In genomic region chr13:22793598-22794134, GRCh38 we compare ENCODE assay signal across 1 cellular context.
TF ChIP-seq lines count a peak whose summit lies in the region.

No MANE protein-coding gene starts in this region.

TF ChIP-seq in HepG2, 621 proteins besides CTCF, POLR2A, EP300 and RAD21 (continued from another document and continues in another):
- TF ChIP-seq TFE3 (CRISPR knock-in tag; IDR thresholded peaks at IDR 0.05) (0 out of 2 replicates have a peak, but pooled peaks have one; percentile 30), MAF1 (CRISPR knock-in tag; IDR thresholded peaks at IDR 0.05; ENCODE audit: borderline replicate concordance) (no peak), ZMYM2 (CRISPR knock-in tag; IDR thresholded peaks at IDR 0.05) (no peak; the same call in 1 of the 2 replicates), ZBTB8A (CRISPR knock-in tag; IDR thresholded peaks at IDR 0.05; ENCODE audit: borderline replicate concordance, low read depth) (no peak), SMAD1 (CRISPR knock-in tag; IDR thresholded peaks at IDR 0.05; ENCODE audit: borderline replicate concordance, low read depth) (no peak), ZMAT5 (CRISPR knock-in tag; IDR thresholded peaks at IDR 0.05; ENCODE audit: borderline replicate concordance, low read depth) (no peak), ZNF616 (CRISPR knock-in tag; IDR thresholded peaks at IDR 0.05; ENCODE audit: low read depth) (no peak), CCAR2 (optimal IDR thresholded peaks at IDR 0.05; ENCODE audit: low read depth, low read length) (no peak), ZBTB44 (CRISPR knock-in tag; IDR thresholded peaks at IDR 0.05) (no peak), ARNT2 (CRISPR knock-in tag; IDR thresholded peaks at IDR 0.05; ENCODE audit: low read depth) (no peak), STAT6 (CRISPR knock-in tag; IDR thresholded peaks at IDR 0.05; ENCODE audit: borderline replicate concordance) (no peak), TRIM24 (CRISPR knock-in tag; IDR thresholded peaks at IDR 0.05) (no peak), BATF2 (CRISPR knock-in tag; IDR thresholded peaks at IDR 0.05) (no peak), ZNF766 (CRISPR knock-in tag; IDR thresholded peaks at IDR 0.05; ENCODE audit: borderline replicate concordance) (no peak), RFX1 (IDR thresholded peaks at IDR 0.05) (no peak), ZNF75D (CRISPR knock-in tag; IDR thresholded peaks at IDR 0.05; ENCODE audit: borderline replicate concordance) (no peak), ZNF503 (CRISPR knock-in tag; IDR thresholded peaks at IDR 0.05) (peak; percentile 77; the same call in 1 of the 2 replicates), RAD51 (IDR thresholded peaks at IDR 0.05; ENCODE audit: borderline replicate concordance) (no peak), ZNF550 (CRISPR knock-in tag; IDR thresholded peaks at IDR 0.05; ENCODE audit: borderline replicate concordance) (no peak), BORCS8-MEF2B (CRISPR knock-in tag; IDR thresholded peaks at IDR 0.05) (no peak), ZNF883 (CRISPR knock-in tag; IDR thresholded peaks at IDR 0.05; ENCODE audit: not compliant biosample characterization) (no peak), SALL1 (CRISPR knock-in tag; IDR thresholded peaks at IDR 0.05) (peak; percentile 80), RXRA (CRISPR knock-in tag; IDR thresholded peaks at IDR 0.05) (no peak; the same call in 1 of the 2 replicates), TARDBP (CRISPR knock-in tag; IDR thresholded peaks at IDR 0.05) (no peak; the same call in 1 of the 2 replicates), HDAC1 (CRISPR knock-in tag; IDR thresholded peaks at IDR 0.05) (0 out of 2 replicates have a peak, but pooled peaks have one; percentile 28), ZNF879 (CRISPR knock-in tag; IDR thresholded peaks at IDR 0.05) (no peak), MIXL1 (CRISPR knock-in tag; IDR thresholded peaks at IDR 0.05) (no peak), ZGPAT (CRISPR knock-in tag; IDR thresholded peaks at IDR 0.05) (peak; percentile 57; the same call in 1 of the 2 replicates), ZNF772 (CRISPR knock-in tag; IDR thresholded peaks at IDR 0.05) (no peak), PLRG1 (conservative IDR thresholded peaks at IDR 0.05) (no peak), PLSCR1 (CRISPR knock-in tag; IDR thresholded peaks at IDR 0.05; ENCODE audit: borderline replicate concordance) (no peak), RFXAP (CRISPR knock-in tag; IDR thresholded peaks at IDR 0.05; ENCODE audit: borderline replicate concordance) (no peak), ZFP36L2 (CRISPR knock-in tag; IDR thresholded peaks at IDR 0.05) (no peak), ARID2 (CRISPR knock-in tag; IDR thresholded peaks at IDR 0.05; ENCODE audit: borderline replicate concordance) (no peak), ZNF30 (CRISPR knock-in tag; IDR thresholded peaks at IDR 0.05) (no peak), ZNF501 (CRISPR knock-in tag; IDR thresholded peaks at IDR 0.05) (peak; percentile 16; the same call in 1 of the 2 replicates), NFYB (CRISPR knock-in tag; IDR thresholded peaks at IDR 0.05) (peak; percentile 35; the same call in 1 of the 2 replicates), ATF6 (CRISPR knock-in tag; conservative IDR thresholded peaks at IDR 0.05) (no peak), HOXA7 (CRISPR knock-in tag; IDR thresholded peaks at IDR 0.05) (no peak), CC2D1A (CRISPR knock-in tag; IDR thresholded peaks at IDR 0.05) (no peak)
- TF ChIP-seq, protein P1, sequence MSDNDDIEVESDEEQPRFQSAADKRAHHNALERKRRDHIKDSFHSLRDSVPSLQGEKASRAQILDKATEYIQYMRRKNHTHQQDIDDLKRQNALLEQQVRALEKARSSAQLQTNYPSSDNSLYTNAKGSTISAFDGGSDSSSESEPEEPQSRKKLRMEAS (IDR thresholded peaks at IDR 0.05) = no peak
- TF ChIP-seq, protein P2, sequence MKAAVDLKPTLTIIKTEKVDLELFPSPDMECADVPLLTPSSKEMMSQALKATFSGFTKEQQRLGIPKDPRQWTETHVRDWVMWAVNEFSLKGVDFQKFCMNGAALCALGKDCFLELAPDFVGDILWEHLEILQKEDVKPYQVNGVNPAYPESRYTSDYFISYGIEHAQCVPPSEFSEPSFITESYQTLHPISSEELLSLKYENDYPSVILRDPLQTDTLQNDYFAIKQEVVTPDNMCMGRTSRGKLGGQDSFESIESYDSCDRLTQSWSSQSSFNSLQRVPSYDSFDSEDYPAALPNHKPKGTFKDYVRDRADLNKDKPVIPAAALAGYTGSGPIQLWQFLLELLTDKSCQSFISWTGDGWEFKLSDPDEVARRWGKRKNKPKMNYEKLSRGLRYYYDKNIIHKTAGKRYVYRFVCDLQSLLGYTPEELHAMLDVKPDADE (CRISPR knock-in tag; IDR thresholded peaks at IDR 0.05) = no peak
- TF ChIP-seq, protein P3, sequence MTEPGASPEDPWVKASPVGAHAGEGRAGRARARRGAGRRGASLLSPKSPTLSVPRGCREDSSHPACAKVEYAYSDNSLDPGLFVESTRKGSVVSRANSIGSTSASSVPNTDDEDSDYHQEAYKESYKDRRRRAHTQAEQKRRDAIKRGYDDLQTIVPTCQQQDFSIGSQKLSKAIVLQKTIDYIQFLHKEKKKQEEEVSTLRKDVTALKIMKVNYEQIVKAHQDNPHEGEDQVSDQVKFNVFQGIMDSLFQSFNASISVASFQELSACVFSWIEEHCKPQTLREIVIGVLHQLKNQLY (CRISPR knock-in tag; IDR thresholded peaks at IDR 0.05) = no peak
- TF ChIP-seq, protein P4, sequence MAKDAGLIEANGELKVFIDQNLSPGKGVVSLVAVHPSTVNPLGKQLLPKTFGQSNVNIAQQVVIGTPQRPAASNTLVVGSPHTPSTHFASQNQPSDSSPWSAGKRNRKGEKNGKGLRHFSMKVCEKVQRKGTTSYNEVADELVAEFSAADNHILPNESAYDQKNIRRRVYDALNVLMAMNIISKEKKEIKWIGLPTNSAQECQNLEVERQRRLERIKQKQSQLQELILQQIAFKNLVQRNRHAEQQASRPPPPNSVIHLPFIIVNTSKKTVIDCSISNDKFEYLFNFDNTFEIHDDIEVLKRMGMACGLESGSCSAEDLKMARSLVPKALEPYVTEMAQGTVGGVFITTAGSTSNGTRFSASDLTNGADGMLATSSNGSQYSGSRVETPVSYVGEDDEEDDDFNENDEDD (CRISPR knock-in tag; IDR thresholded peaks at IDR 0.05; ENCODE audit: borderline replicate concordance) = no peak
- TF ChIP-seq, protein P5, sequence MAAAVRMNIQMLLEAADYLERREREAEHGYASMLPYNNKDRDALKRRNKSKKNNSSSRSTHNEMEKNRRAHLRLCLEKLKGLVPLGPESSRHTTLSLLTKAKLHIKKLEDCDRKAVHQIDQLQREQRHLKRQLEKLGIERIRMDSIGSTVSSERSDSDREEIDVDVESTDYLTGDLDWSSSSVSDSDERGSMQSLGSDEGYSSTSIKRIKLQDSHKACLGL (CRISPR knock-in tag; IDR thresholded peaks at IDR 0.05) = no peak
- TF ChIP-seq, protein P6, sequence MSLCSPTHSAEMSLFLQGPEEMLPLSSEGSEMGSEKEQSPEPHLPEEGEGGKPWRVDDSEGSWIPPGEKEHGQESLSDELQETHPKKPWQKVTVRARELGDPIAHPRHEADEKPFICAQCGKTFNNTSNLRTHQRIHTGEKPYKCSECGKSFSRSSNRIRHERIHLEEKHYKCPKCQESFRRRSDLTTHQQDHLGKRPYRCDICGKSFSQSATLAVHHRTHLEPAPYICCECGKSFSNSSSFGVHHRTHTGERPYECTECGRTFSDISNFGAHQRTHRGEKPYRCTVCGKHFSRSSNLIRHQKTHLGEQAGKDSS (CRISPR knock-in tag; IDR thresholded peaks at IDR 0.05; ENCODE audit: borderline replicate concordance, low read depth) = no peak
